ENCODE assay signal across 27 cellular contexts in the genomic region with DNA sequence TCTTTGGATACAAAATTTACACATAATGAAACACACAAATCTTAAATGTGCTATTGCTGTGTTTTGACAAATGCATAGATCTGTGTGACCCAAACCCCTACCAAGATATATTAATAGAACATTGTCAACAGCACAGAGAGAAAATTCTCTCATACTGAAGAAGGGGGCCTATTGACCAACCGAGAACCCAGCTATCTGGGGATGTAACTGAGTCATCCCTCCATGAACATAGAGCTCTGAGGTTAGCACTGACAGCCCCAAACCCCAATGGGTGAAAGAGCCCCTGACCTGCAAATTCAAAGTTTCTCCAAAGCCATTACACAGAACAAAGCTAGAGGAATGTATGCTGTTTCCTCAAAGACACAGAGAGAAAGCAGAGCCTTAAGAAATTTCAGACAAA.
"Had no signal": no experiment of that assay in that cellular context is flagged by ENCODE, and none has a peak within 500 bp of the region (broad histone marks: within the 10 kb centered on the region; RNA-seq: fewer than 3 reads in every experiment).

No MANE protein-coding gene starts in this region.

- H3K4me1 ChIP-seq: esophagus muscularis mucosa, foreskin keratinocyte, gastroesophageal sphincter, heart left ventricle, left lung, psoas muscle, sigmoid colon, suprapubic skin, transverse colon, upper lobe of right lung, uterus had no signal

- H3K36me3 ChIP-seq: esophagus muscularis mucosa, gastroesophageal sphincter, heart left ventricle, left lung, ovary, sigmoid colon, suprapubic skin, transverse colon, upper lobe of right lung, uterus had no signal

- H3K27me3 Mint-ChIP-seq: stimulated activated naive CD8-positive, alpha-beta T cell treated with anti-CD3 and anti-CD28 coated beads, Interleukin-15, Interleukin-2, amounts not matched to agents 100 ng/mL and 50 ng/mL, for 24 hours had no signal

- H3K9me3 Mint-ChIP-seq: naive thymus-derived CD8-positive, alpha-beta T cell; nephron progenitor cell; stimulated activated effector memory CD8-positive, alpha-beta T cell treated with anti-CD3 and anti-CD28 coated beads, Interleukin-12 subunit alpha, Interleukin-12 subunit beta, amount 100 ng/mL, for 72 hours; stimulated activated naive CD8-positive, alpha-beta T cell treated with anti-CD3 and anti-CD28 coated beads, Interleukin-15, Interleukin-2, amounts not matched to agents 100 ng/mL and 50 ng/mL, for 24 hours had no signal

- H3K36me3 Mint-ChIP-seq: naive thymus-derived CD8-positive, alpha-beta T cell; stimulated activated effector memory CD8-positive, alpha-beta T cell treated with anti-CD3 and anti-CD28 coated beads, Interleukin-12 subunit alpha, Interleukin-12 subunit beta, amount 100 ng/mL, for 72 hours had no signal

- H3K9me3 ChIP-seq: esophagus muscularis mucosa, gastroesophageal sphincter, heart left ventricle, left lung, ovary, psoas muscle, sigmoid colon, suprapubic skin, transverse colon, upper lobe of right lung, uterus had no signal

- H3K4me3 Mint-ChIP-seq: naive thymus-derived CD8-positive, alpha-beta T cell; nephron progenitor cell; stimulated activated effector memory CD8-positive, alpha-beta T cell treated with anti-CD3 and anti-CD28 coated beads, Interleukin-12 subunit alpha, Interleukin-12 subunit beta, amount 100 ng/mL, for 72 hours; stimulated activated naive CD8-positive, alpha-beta T cell treated with anti-CD3 and anti-CD28 coated beads, Interleukin-15, Interleukin-2, amounts not matched to agents 100 ng/mL and 50 ng/mL, for 24 hours had no signal

- ATAC-seq: foreskin keratinocyte; gastroesophageal sphincter; heart left ventricle; left lung; naive thymus-derived CD8-positive, alpha-beta T cell; psoas muscle; right cardiac atrium; stimulated activated effector memory CD8-positive, alpha-beta T cell treated with anti-CD3 and anti-CD28 coated beads, Interleukin-12 subunit alpha, Interleukin-12 subunit beta, amount 100 ng/mL, for 72 hours; upper lobe of right lung had no signal

- H3K27ac Mint-ChIP-seq: naive thymus-derived CD8-positive, alpha-beta T cell; stimulated activated effector memory CD8-positive, alpha-beta T cell treated with anti-CD3 and anti-CD28 coated beads, Interleukin-12 subunit alpha, Interleukin-12 subunit beta, amount 100 ng/mL, for 72 hours; stimulated activated naive CD8-positive, alpha-beta T cell treated with anti-CD3 and anti-CD28 coated beads, Interleukin-15, Interleukin-2, amounts not matched to agents 100 ng/mL and 50 ng/mL, for 24 hours had no signal

- H3K4me3 ChIP-seq: coronary artery, esophagus muscularis mucosa, gastroesophageal sphincter, heart left ventricle, hepatocyte, left lung, ovary, psoas muscle, sigmoid colon, suprapubic skin, transverse colon, upper lobe of right lung, uterus had no signal

- H3K27me3 ChIP-seq: ovary, transverse colon, upper lobe of right lung, uterus had no signal

- H3K27ac ChIP-seq: coronary artery, esophagus muscularis mucosa, foreskin keratinocyte, gastroesophageal sphincter, heart left ventricle, hepatocyte, left lung, ovary, psoas muscle, sigmoid colon, suprapubic skin, transverse colon, upper lobe of right lung, uterus had no signal

- DNase-seq: dermis blood vessel endothelial cell; effector memory CD4-positive, alpha-beta T cell; foreskin keratinocyte; heart left ventricle; kidney; mesendoderm; midbrain; nephron progenitor cell; occipital lobe; ovary; right cardiac atrium; sigmoid colon; stimulated activated CD4-positive, alpha-beta T cell treated with anti-CD3 and anti-CD28 coated beads, Interleukin-2, amount 100 ng/mL, for 24 hours; stimulated activated CD4-positive, alpha-beta T cell treated with anti-CD3 and anti-CD28 coated beads, Interleukin-4, amount 100 ng/mL, for 24 hours; transverse colon; upper lobe of right lung; uterus had no signal
